In the genomic region with DNA sequence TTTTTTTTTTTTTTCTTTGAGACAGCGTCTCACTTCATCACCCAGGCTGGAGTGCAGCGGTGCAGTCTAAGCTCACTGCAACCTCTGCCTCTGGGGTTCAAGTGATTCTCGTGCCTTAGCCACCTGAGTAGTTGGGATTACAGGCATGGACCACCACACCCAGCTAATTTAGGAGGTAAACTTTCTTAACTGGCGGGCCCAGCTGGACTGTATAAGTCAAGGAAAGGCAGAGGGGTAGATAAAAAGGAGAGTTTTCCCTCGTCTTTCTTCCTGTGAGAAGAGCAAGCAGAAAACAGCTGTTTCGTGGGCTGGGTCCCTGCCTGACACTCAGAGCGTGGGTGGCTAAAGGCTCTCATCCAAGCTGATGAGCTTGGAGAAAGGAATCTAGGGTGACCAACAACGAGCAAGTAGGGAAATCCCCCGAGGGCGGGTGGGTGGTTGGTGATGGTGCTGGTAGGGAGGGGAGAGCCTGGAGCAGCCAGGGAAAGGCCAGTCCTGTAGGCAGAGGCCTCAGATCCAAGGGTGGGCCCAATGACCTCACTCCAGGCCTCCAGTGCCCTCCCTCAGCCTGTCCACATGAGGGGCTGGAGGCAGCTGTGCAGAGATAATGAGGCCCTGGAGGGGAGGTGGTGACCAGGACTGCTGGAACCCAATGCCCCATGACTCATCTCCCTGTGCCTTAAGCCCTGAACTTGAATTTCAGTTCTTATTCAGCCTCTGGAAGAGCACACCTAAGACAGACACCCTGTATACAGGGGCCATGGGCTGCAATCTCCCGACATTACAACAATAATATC, we compare ENCODE assay signal across 1 cellular context.
TF ChIP-seq lines count a peak whose summit lies in the region.

No MANE protein-coding gene starts in this region.

TF ChIP-seq in A549, 52 proteins besides CTCF, POLR2A, EP300 and RAD21 (continued from another document):
- TF ChIP-seq, protein P1, sequence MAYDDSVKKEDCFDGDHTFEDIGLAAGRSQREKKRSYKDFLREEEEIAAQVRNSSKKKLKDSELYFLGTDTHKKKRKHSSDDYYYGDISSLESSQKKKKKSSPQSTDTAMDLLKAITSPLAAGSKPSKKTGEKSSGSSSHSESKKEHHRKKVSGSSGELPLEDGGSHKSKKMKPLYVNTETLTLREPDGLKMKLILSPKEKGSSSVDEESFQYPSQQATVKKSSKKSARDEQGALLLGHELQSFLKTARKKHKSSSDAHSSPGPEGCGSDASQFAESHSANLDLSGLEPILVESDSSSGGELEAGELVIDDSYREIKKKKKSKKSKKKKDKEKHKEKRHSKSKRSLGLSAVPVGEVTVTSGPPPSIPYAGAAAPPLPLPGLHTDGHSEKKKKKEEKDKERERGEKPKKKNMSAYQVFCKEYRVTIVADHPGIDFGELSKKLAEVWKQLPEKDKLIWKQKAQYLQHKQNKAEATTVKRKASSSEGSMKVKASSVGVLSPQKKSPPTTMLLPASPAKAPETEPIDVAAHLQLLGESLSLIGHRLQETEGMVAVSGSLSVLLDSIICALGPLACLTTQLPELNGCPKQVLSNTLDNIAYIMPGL (CRISPR knock-in tag; IDR thresholded peaks at IDR 0.05; ENCODE audit: borderline replicate concordance), result no peak
- TF ChIP-seq PHF8 (IDR thresholded peaks at IDR 0.05; ENCODE audit: borderline replicate concordance, low read depth) (no peak), CHD2 (IDR thresholded peaks at IDR 0.05; ENCODE audit: low read length, partially characterized antibody) (no peak), NFE2L2 (conservative IDR thresholded peaks at IDR 0.05; ENCODE audit: low read length) (no peak), HEYL (CRISPR knock-in tag; IDR thresholded peaks at IDR 0.05) (no peak), HOXB13 (CRISPR knock-in tag; IDR thresholded peaks at IDR 0.05; ENCODE audit: low read depth) (no peak), HDAC2 (IDR thresholded peaks at IDR 0.05) (no peak)
- TF ChIP-seq, protein P2, sequence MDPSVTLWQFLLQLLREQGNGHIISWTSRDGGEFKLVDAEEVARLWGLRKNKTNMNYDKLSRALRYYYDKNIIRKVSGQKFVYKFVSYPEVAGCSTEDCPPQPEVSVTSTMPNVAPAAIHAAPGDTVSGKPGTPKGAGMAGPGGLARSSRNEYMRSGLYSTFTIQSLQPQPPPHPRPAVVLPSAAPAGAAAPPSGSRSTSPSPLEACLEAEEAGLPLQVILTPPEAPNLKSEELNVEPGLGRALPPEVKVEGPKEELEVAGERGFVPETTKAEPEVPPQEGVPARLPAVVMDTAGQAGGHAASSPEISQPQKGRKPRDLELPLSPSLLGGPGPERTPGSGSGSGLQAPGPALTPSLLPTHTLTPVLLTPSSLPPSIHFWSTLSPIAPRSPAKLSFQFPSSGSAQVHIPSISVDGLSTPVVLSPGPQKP (IDR thresholded peaks at IDR 0.05; ENCODE audit: low read depth, low read length), result no peak
